1 cellular context compared by ENCODE assay signal in the genomic region with DNA sequence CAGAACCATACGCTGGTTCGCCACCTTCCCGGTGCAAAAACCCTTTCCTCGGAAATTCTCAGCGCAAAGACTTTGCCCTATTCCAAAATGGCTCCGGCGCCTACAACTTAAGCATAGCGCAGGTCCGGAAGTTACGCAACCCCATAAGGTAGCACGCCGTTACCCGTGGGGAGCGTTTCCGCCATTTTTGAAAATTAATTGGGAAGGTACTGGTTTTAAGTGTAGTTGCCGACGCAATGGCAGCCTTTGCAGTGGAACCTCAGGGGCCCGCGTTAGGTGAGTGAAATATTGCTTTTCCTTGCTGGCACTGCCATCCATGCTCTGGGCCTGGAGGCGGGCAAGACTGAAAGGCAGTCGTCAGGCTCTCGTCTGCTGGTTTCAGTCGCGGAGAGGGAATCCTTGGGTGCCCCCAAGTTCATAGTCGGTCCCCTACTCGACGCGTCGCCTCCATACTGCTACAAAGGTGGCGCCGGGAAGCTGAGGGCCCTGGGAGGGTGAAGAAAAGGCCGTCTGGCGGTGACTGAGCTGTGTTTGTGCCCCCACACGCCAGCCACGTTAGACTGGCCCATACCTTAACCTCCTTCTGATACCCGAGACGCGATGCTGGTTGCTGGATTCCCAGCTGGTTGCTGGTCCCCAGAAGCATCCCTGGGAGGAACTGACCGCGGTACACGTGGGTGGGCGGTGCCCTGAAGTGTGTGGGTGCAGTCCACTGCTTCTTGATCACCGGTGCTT.
TF ChIP-seq lines count a peak whose summit lies in the region.

A gene with protein sequence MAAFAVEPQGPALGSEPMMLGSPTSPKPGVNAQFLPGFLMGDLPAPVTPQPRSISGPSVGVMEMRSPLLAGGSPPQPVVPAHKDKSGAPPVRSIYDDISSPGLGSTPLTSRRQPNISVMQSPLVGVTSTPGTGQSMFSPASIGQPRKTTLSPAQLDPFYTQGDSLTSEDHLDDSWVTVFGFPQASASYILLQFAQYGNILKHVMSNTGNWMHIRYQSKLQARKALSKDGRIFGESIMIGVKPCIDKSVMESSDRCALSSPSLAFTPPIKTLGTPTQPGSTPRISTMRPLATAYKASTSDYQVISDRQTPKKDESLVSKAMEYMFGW (plus strand): TSS at position 222 of the 735 bp plus-strand sequence. CDS start 15 bp downstream, at position 237.

TF ChIP-seq in K562, 482 proteins besides CTCF, POLR2A, EP300 and RAD21 (continued from another document and continues in another):
- TF ChIP-seq, protein P1, sequence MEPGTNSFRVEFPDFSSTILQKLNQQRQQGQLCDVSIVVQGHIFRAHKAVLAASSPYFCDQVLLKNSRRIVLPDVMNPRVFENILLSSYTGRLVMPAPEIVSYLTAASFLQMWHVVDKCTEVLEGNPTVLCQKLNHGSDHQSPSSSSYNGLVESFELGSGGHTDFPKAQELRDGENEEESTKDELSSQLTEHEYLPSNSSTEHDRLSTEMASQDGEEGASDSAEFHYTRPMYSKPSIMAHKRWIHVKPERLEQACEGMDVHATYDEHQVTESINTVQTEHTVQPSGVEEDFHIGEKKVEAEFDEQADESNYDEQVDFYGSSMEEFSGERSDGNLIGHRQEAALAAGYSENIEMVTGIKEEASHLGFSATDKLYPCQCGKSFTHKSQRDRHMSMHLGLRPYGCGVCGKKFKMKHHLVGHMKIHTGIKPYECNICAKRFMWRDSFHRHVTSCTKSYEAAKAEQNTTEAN (CRISPR knock-in tag; IDR thresholded peaks at IDR 0.05): no peak
- TF ChIP-seq ZNF3 (CRISPR knock-in tag; IDR thresholded peaks at IDR 0.05) (no peak), ZNF384 (IDR thresholded peaks at IDR 0.05; ENCODE audit: low read depth, low read length) (no peak), MTA3 (IDR thresholded peaks at IDR 0.05; ENCODE audit: borderline replicate concordance) (no peak), ZNF263 (CRISPR knock-in tag; IDR thresholded peaks at IDR 0.05; ENCODE audit: borderline replicate concordance) (no peak), GTF2E2 (tag; IDR thresholded peaks at IDR 0.05) (peak; percentile 49; the same call in 1 of the 2 replicates), TARDBP (IDR thresholded peaks at IDR 0.05) (no peak), SIRT6 (IDR thresholded peaks at IDR 0.05; ENCODE audit: low read depth, low read length) (no peak), MAFG (tag; conservative IDR thresholded peaks at IDR 0.05) (no peak), TSC22D4 (tag; IDR thresholded peaks at IDR 0.05) (no peak), HCFC1 (IDR thresholded peaks at IDR 0.05; ENCODE audit: low read depth, low read length) (peak; percentile 90), SLC30A9 (CRISPR knock-in tag; IDR thresholded peaks at IDR 0.05) (no peak), EHMT2 (IDR thresholded peaks at IDR 0.05) (peak; percentile 84; the same call in 1 of the 2 replicates), KLF6 (CRISPR knock-in tag; IDR thresholded peaks at IDR 0.05; ENCODE audit: borderline replicate concordance) (no peak), ZNF707 (CRISPR knock-in tag; conservative IDR thresholded peaks at IDR 0.05) (no peak), JUN (IDR thresholded peaks at IDR 0.05; ENCODE audit: borderline replicate concordance, low read depth, low read length) (peak; percentile 73), JUN (CRISPR knock-in tag; IDR thresholded peaks at IDR 0.05; ENCODE audit: borderline replicate concordance) (0 out of 2 replicates have a peak, but pooled peaks have one; percentile 29), SMAD4 (CRISPR knock-in tag; conservative IDR thresholded peaks at IDR 0.05) (peak; percentile 55; the same call in 1 of the 2 replicates), BDP1 (IDR thresholded peaks at IDR 0.05; ENCODE audit: insufficient read depth, insufficient read length) (no peak), NRF1 (conservative IDR thresholded peaks at IDR 0.05 in 1 of 2, IDR thresholded peaks at IDR 0.05 in 1 of 2) (peak; percentile 93 to 94), MXI1 (IDR thresholded peaks at IDR 0.05; ENCODE audit: low read depth, low read length) (peak; percentile 99), CREB1 (IDR thresholded peaks at IDR 0.05) (peak; percentile 85), CREB1 (CRISPR knock-in tag; IDR thresholded peaks at IDR 0.05) (peak; percentile 68), ESRRB (CRISPR knock-in tag; IDR thresholded peaks at IDR 0.05; ENCODE audit: borderline replicate concordance) (no peak), NBN (IDR thresholded peaks at IDR 0.05; ENCODE audit: low read depth) (0 out of 2 replicates have a peak, but pooled peaks have one; percentile 11), PPARD (CRISPR knock-in tag; IDR thresholded peaks at IDR 0.05) (no peak), CCNT2 (IDR thresholded peaks at IDR 0.05; ENCODE audit: borderline replicate concordance, extremely low read depth, insufficient read length, low read depth, low read length) (no peak), TAF7 (tag; IDR thresholded peaks at IDR 0.05) (peak; percentile 69), NR1H2 (CRISPR knock-in tag; IDR thresholded peaks at IDR 0.05) (peak; percentile 97; the same call in 1 of the 2 replicates), RBM17 (IDR thresholded peaks at IDR 0.05; ENCODE audit: borderline replicate concordance, low read depth, low read length) (no peak), KLF16 (IDR thresholded peaks at IDR 0.05) (0 out of 2 replicates have a peak, but pooled peaks have one; percentile 27), SMC3 (conservative IDR thresholded peaks at IDR 0.05; ENCODE audit: insufficient read depth, low read depth, low read length) (no peak), ZNF175 (CRISPR knock-in tag; IDR thresholded peaks at IDR 0.05; ENCODE audit: low read depth) (no peak), BCL6 (CRISPR knock-in tag; IDR thresholded peaks at IDR 0.05) (no peak), PTTG1 (tag; IDR thresholded peaks at IDR 0.05; ENCODE audit: low read depth) (no peak)
- TF ChIP-seq, protein P2, sequence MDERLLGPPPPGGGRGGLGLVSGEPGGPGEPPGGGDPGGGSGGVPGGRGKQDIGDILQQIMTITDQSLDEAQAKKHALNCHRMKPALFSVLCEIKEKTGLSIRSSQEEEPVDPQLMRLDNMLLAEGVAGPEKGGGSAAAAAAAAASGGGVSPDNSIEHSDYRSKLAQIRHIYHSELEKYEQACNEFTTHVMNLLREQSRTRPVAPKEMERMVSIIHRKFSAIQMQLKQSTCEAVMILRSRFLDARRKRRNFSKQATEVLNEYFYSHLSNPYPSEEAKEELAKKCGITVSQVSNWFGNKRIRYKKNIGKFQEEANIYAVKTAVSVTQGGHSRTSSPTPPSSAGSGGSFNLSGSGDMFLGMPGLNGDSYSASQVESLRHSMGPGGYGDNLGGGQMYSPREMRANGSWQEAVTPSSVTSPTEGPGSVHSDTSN (CRISPR knock-in tag; IDR thresholded peaks at IDR 0.05; ENCODE audit: low read depth): no peak
- TF ChIP-seq, protein P2 (tag; conservative IDR thresholded peaks at IDR 0.05; ENCODE audit: low read depth): no peak
- TF ChIP-seq, protein P3, sequence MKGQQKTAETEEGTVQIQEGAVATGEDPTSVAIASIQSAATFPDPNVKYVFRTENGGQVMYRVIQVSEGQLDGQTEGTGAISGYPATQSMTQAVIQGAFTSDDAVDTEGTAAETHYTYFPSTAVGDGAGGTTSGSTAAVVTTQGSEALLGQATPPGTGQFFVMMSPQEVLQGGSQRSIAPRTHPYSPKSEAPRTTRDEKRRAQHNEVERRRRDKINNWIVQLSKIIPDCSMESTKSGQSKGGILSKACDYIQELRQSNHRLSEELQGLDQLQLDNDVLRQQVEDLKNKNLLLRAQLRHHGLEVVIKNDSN (CRISPR knock-in tag; IDR thresholded peaks at IDR 0.05): peak; percentile 84
- TF ChIP-seq, protein P4, sequence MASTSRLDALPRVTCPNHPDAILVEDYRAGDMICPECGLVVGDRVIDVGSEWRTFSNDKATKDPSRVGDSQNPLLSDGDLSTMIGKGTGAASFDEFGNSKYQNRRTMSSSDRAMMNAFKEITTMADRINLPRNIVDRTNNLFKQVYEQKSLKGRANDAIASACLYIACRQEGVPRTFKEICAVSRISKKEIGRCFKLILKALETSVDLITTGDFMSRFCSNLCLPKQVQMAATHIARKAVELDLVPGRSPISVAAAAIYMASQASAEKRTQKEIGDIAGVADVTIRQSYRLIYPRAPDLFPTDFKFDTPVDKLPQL (IDR thresholded peaks at IDR 0.05; ENCODE audit: extremely low read depth, insufficient read length): peak; percentile 52
- TF ChIP-seq, protein P5, sequence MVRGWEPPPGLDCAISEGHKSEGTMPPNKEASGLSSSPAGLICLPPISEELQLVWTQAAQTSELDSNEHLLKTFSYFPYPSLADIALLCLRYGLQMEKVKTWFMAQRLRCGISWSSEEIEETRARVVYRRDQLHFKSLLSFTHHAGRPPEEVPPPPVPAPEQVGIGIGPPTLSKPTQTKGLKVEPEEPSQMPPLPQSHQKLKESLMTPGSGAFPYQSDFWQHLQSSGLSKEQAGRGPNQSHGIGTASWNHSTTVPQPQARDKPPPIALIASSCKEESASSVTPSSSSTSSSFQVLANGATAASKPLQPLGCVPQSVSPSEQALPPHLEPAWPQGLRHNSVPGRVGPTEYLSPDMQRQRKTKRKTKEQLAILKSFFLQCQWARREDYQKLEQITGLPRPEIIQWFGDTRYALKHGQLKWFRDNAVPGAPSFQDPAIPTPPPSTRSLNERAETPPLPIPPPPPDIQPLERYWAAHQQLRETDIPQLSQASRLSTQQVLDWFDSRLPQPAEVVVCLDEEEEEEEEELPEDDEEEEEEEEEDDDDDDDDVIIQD (CRISPR knock-in tag; IDR thresholded peaks at IDR 0.05): no peak
- TF ChIP-seq, protein P6, sequence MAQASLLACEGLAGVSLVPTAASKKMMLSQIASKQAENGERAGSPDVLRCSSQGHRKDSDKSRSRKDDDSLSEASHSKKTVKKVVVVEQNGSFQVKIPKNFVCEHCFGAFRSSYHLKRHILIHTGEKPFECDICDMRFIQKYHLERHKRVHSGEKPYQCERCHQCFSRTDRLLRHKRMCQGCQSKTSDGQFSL (CRISPR knock-in tag; IDR thresholded peaks at IDR 0.05): no peak
- TF ChIP-seq, protein P6 (tag; IDR thresholded peaks at IDR 0.05): no peak
- TF ChIP-seq, protein P7, sequence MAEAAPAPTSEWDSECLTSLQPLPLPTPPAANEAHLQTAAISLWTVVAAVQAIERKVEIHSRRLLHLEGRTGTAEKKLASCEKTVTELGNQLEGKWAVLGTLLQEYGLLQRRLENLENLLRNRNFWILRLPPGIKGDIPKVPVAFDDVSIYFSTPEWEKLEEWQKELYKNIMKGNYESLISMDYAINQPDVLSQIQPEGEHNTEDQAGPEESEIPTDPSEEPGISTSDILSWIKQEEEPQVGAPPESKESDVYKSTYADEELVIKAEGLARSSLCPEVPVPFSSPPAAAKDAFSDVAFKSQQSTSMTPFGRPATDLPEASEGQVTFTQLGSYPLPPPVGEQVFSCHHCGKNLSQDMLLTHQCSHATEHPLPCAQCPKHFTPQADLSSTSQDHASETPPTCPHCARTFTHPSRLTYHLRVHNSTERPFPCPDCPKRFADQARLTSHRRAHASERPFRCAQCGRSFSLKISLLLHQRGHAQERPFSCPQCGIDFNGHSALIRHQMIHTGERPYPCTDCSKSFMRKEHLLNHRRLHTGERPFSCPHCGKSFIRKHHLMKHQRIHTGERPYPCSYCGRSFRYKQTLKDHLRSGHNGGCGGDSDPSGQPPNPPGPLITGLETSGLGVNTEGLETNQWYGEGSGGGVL (CRISPR knock-in tag; IDR thresholded peaks at IDR 0.05): no peak
- TF ChIP-seq, protein P8, sequence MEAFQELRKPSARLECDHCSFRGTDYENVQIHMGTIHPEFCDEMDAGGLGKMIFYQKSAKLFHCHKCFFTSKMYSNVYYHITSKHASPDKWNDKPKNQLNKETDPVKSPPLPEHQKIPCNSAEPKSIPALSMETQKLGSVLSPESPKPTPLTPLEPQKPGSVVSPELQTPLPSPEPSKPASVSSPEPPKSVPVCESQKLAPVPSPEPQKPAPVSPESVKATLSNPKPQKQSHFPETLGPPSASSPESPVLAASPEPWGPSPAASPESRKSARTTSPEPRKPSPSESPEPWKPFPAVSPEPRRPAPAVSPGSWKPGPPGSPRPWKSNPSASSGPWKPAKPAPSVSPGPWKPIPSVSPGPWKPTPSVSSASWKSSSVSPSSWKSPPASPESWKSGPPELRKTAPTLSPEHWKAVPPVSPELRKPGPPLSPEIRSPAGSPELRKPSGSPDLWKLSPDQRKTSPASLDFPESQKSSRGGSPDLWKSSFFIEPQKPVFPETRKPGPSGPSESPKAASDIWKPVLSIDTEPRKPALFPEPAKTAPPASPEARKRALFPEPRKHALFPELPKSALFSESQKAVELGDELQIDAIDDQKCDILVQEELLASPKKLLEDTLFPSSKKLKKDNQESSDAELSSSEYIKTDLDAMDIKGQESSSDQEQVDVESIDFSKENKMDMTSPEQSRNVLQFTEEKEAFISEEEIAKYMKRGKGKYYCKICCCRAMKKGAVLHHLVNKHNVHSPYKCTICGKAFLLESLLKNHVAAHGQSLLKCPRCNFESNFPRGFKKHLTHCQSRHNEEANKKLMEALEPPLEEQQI (IDR thresholded peaks at IDR 0.05): peak; percentile 80; the same call in 1 of the 2 replicates
- TF ChIP-seq, protein P9, sequence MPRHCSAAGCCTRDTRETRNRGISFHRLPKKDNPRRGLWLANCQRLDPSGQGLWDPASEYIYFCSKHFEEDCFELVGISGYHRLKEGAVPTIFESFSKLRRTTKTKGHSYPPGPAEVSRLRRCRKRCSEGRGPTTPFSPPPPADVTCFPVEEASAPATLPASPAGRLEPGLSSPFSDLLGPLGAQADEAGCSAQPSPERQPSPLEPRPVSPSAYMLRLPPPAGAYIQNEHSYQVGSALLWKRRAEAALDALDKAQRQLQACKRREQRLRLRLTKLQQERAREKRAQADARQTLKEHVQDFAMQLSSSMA (CRISPR knock-in tag; IDR thresholded peaks at IDR 0.05): no peak
- TF ChIP-seq, protein P10, sequence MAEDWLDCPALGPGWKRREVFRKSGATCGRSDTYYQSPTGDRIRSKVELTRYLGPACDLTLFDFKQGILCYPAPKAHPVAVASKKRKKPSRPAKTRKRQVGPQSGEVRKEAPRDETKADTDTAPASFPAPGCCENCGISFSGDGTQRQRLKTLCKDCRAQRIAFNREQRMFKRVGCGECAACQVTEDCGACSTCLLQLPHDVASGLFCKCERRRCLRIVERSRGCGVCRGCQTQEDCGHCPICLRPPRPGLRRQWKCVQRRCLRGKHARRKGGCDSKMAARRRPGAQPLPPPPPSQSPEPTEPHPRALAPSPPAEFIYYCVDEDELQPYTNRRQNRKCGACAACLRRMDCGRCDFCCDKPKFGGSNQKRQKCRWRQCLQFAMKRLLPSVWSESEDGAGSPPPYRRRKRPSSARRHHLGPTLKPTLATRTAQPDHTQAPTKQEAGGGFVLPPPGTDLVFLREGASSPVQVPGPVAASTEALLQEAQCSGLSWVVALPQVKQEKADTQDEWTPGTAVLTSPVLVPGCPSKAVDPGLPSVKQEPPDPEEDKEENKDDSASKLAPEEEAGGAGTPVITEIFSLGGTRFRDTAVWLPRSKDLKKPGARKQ (CRISPR knock-in tag; IDR thresholded peaks at IDR 0.05): no peak
